ENCODE assay signal across 8 cellular contexts in genomic region chr1:7549277-7549676, GRCh38.
DNase-seq lines count a peak whose midpoint lies in the region; ATAC-seq and TF ChIP-seq lines count a peak whose summit lies in the region.

No MANE protein-coding gene starts in this region.

- CTCF ChIA-PET in Panc1 (lab: Charles Lee) = no interaction called here

- H3K36me3 ChIP-seq in Panc1 (ENCODE audit: control insufficient read depth, insufficient read depth, low read length) = no peaks in the 10 kb centered on the region

- peaks cover 29% of the 10 kb centered on the region for H3K4me1 ChIP-seq in Panc1 (ENCODE audit: control insufficient read depth, insufficient read depth, low read length)

- H3K9me3 ChIP-seq in Panc1 (ENCODE audit: control insufficient read depth, insufficient read depth, low read depth, low read length) = no peaks in the 10 kb centered on the region

- DNase-seq in NK-92 treated with Interleukin-12 subunit alpha and Interleukin-12 subunit beta, amount 100 ng/mL, for 24 hours (lab: John Stamatoyannopoulos, UW) = peak; percentile 35
- no peak for DNase-seq in NK-92 (lab: John Stamatoyannopoulos, UW; ENCODE audit: unreplicated experiment)
- peak; percentile 63 for DNase-seq in Panc1 (ENCODE audit: low read depth, low spot score)
- DNase-seq in dermis blood vessel endothelial cell = peak; percentile 86
- peak; percentile 97 for DNase-seq in renal cortical epithelial cell (ENCODE audit: low read depth)
- DNase-seq in iPS-NIHi11 (ENCODE audit: low spot score) = no peak
- no peak for DNase-seq in NCI-H510A treated with DMSO at 0.1 percent for 48 hours (lab: John Stamatoyannopoulos, UW)

- TF ChIP-seq CTCF in Panc1 (IDR thresholded peaks at IDR 0.05) = no peak

- H3K4me3 ChIP-seq in Panc1 (ENCODE audit: low read depth in 2 of 2, low read length in 2 of 2) = peak overlapping the region in 1 of 2 experiments; percentile 22; a peak in 1 of 4 replicates

- ATAC-seq in Panc1 (peak; percentile 80), GM18858 (IDR thresholded peaks at IDR 0.05; ENCODE audit: unreplicated experiment) (no peak)

- peak overlapping the region; percentile 78 for H3K27ac ChIP-seq in Panc1 (ENCODE audit: low read length)

- POLR2A ChIA-PET in Panc1 (lab: Charles Lee) = interaction anchor here (0.6 kb wide), 1 partner anchor 816 kb away, joined by 5 read pairs; no protein-coding TSS in a partner anchor

- no TSS peak for BruUV-seq in Panc1 (replicated peaks; lab: Mats Ljungman, UMichigan)

- intact Hi-C loops in Panc1 (cut with micrococcal nuclease; ENCODE audit: unreplicated experiment) = no loop called here

- no peaks in the 10 kb centered on the region for H3K27me3 ChIP-seq in Panc1 (ENCODE audit: control insufficient read depth, insufficient read depth, low read length)

- in situ Hi-C loops in Panc1 (cut with HindIII; ENCODE audit: low pct_unique_long_range_greater_than_20kb, low sequenced_read_pairs) = no loop called here

Comparison
In these comparisons a context has a peak if more than half of its experiments do, and no peak if none do; other contexts are left out.
1. DNase-seq: peak in NK-92 treated with Interleukin-12 subunit alpha and Interleukin-12 subunit beta, amount 100 ng/mL, for 24 hours (single experiment), Panc1 (single experiment), dermis blood vessel endothelial cell (single experiment) and renal cortical epithelial cell (single experiment); none in NK-92 (single experiment), iPS-NIHi11 (single experiment) and NCI-H510A treated with DMSO at 0.1 percent for 48 hours (single experiment).